Comparison of ENCODE assay signal across 1 cellular context in genomic region chr11:73312036-73312435, GRCh38.
TF ChIP-seq lines count a peak whose summit lies in the region.

No MANE protein-coding gene starts in this region.

TF ChIP-seq in IMR-90, 13 proteins besides CTCF, POLR2A, EP300 and RAD21:
- TF ChIP-seq BHLHE40 (IDR thresholded peaks at IDR 0.05; ENCODE audit: low read depth, low read length): no peak
- TF ChIP-seq NFE2L2 (IDR thresholded peaks at IDR 0.05; ENCODE audit: low read depth, low read length): no peak
- TF ChIP-seq, protein P1, sequence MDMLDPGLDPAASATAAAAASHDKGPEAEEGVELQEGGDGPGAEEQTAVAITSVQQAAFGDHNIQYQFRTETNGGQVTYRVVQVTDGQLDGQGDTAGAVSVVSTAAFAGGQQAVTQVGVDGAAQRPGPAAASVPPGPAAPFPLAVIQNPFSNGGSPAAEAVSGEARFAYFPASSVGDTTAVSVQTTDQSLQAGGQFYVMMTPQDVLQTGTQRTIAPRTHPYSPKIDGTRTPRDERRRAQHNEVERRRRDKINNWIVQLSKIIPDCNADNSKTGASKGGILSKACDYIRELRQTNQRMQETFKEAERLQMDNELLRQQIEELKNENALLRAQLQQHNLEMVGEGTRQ (IDR thresholded peaks at IDR 0.05; ENCODE audit: low read depth, low read length): no peak
- TF ChIP-seq FOS (IDR thresholded peaks at IDR 0.05; ENCODE audit: low read depth, low read length): no peak
- TF ChIP-seq MAZ (IDR thresholded peaks at IDR 0.05; ENCODE audit: borderline replicate concordance, low read depth, low read length): no peak
- TF ChIP-seq CEBPB (IDR thresholded peaks at IDR 0.05; ENCODE audit: low read depth, low read length): no peak
- TF ChIP-seq SMC3 (IDR thresholded peaks at IDR 0.05; ENCODE audit: low read depth, low read length): no peak
- no peak for TF ChIP-seq MAFK (IDR thresholded peaks at IDR 0.05; ENCODE audit: low read depth, low read length)
- TF ChIP-seq CHD1 (IDR thresholded peaks at IDR 0.05; ENCODE audit: low read depth, low read length): no peak
- TF ChIP-seq RCOR1 (IDR thresholded peaks at IDR 0.05; ENCODE audit: insufficient replicate concordance, low read length): no peak
- TF ChIP-seq, protein P2, sequence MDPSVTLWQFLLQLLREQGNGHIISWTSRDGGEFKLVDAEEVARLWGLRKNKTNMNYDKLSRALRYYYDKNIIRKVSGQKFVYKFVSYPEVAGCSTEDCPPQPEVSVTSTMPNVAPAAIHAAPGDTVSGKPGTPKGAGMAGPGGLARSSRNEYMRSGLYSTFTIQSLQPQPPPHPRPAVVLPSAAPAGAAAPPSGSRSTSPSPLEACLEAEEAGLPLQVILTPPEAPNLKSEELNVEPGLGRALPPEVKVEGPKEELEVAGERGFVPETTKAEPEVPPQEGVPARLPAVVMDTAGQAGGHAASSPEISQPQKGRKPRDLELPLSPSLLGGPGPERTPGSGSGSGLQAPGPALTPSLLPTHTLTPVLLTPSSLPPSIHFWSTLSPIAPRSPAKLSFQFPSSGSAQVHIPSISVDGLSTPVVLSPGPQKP (IDR thresholded peaks at IDR 0.05; ENCODE audit: borderline replicate concordance, low read depth, low read length): no peak
- no peak for TF ChIP-seq RFX5 (IDR thresholded peaks at IDR 0.05; ENCODE audit: low read depth, low read length)
- TF ChIP-seq MXI1 (IDR thresholded peaks at IDR 0.05; ENCODE audit: borderline replicate concordance, low read depth, low read length): no peak
